In the genomic region with DNA sequence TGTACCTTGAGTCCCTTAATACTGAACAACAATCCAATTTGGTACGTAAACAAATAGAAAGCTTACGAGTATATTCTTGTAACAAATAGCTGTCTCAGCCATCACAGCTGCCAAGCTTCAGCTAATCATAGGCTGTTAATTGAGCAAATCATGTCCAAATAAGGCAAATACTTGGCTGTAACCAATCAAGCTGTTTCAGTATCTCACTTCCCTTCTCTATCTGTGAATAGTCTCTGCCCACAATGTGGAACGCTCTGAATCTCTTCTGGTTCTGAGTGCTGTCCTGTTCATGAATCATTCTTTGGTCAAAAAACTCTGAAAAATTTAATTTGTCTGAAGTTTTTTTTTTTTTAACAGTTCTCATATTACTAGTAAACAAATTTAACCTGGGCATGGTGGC, we compare ENCODE assay signal across 17 cellular contexts. TPM values are rescaled to one million over a fixed set of nuclear protein-coding genes. Genes with fewer than 3 reads are reported as not detected.
A peak's percentile ranks its signal among the peaks of the same experiment; 100 is the strongest.
DNase-seq lines count a peak whose midpoint lies in the region; ATAC-seq and TF ChIP-seq lines count a peak whose summit lies in the region.
"Had no signal": no experiment of that assay in that cellular context is flagged by ENCODE, and none has a peak within 500 bp of the region (broad histone marks: within the 10 kb centered on the region; RNA-seq: fewer than 3 reads in every experiment).

No MANE protein-coding gene starts in this region.

- POLR2A ChIA-PET in A673 (lab: Charles Lee; ENCODE audit: low non-redundant PET) (interaction anchor here (0.7 kb wide), 2 partner anchors 41 to 280 kb away, joined by 3 to 4 read pairs; no protein-coding TSS in a partner anchor), GM10248 (lab: Yijun Ruan, JAX) (no interaction called here)

- peak overlapping the region; percentile 54 for H3K4me3 Mint-ChIP-seq in activated T-helper 17 cell treated with anti-CD3 and anti-CD28 coated beads, Interleukin-2, amount 50 U/mL, for 72 hours

- peak; percentile 14 for DNase-seq in NCI-H748 (lab: John Stamatoyannopoulos, UW; ENCODE audit: unreplicated experiment)
- no peak for DNase-seq in NCI-H748 treated with DMSO at 0.1 percent for 48 hours (lab: John Stamatoyannopoulos, UW)
- DNase-seq in CD1c-positive myeloid dendritic cell (ENCODE audit: extremely low spot score) = peak; percentile 62
- DNase-seq in NCI-H82 treated with DMSO at 0.1 percent for 48 hours (lab: John Stamatoyannopoulos, UW; ENCODE audit: unreplicated experiment) = peak; percentile 54
- no peak for DNase-seq in NK-92 (lab: John Stamatoyannopoulos, UW; ENCODE audit: unreplicated experiment)
- no peak for DNase-seq in A673 (ENCODE audit: low spot score)
- DNase-seq in GM10248 (ENCODE audit: extremely low spot score) = no peak
- DNase-seq: ACHN; activated CD4-positive, CD25-positive, alpha-beta regulatory T cell treated with anti-CD3 and anti-CD28 coated beads, Interleukin-2, amount 50 U/mL, for 72 hours; amniotic stem cell; Caco-2; left ventricle myocardium inferior; stimulated activated CD4-positive, alpha-beta T cell treated with anti-CD3 and anti-CD28 coated beads, Interleukin-12 subunit alpha, Interleukin-12 subunit beta, amount 100 ng/mL, for 4 hours; substantia nigra; SW 1271 had no signal

- H3K4me1 ChIP-seq in A673 (ENCODE audit: insufficient read depth, low read length, poor library complexity, severe bottlenecking) = peaks cover 6% of the 10 kb centered on the region
- H3K4me1 ChIP-seq: Caco-2 had no signal

- CTCF ChIA-PET in A673 (lab: Charles Lee) (interaction anchor here (0.6 to 0.7 kb wide), 2 partner anchors 34 to 248 kb away, joined by 5 to 12 read pairs; no protein-coding TSS in a partner anchor), GM10248 (lab: Yijun Ruan, JAX) (interaction anchor here (0.7 to 4.7 kb wide), 3 partner anchors 12 to 203 kb away, joined by 3 to 21 read pairs (median 3); no protein-coding TSS in a partner anchor)

- no TSS peak for BruUV-seq in A673 (replicated peaks; lab: Mats Ljungman, UMichigan)

- H3K9me3 Mint-ChIP-seq in activated T-helper 17 cell treated with anti-CD3 and anti-CD28 coated beads, Interleukin-2, amount 50 U/mL, for 72 hours = no peaks in the 10 kb centered on the region

- no peaks in the 10 kb centered on the region for H3K27me3 Mint-ChIP-seq in activated T-helper 17 cell treated with anti-CD3 and anti-CD28 coated beads, Interleukin-2, amount 50 U/mL, for 72 hours
- H3K27me3 Mint-ChIP-seq: progenitor cell of endocrine pancreas had no signal

- no peaks in the 10 kb centered on the region for H3K36me3 ChIP-seq in A673 (ENCODE audit: insufficient read depth, low read length, poor library complexity, severe bottlenecking)
- H3K36me3 ChIP-seq: left ventricle myocardium inferior had no signal

- H3K27ac Mint-ChIP-seq in activated T-helper 17 cell treated with anti-CD3 and anti-CD28 coated beads, Interleukin-2, amount 50 U/mL, for 72 hours = peak overlapping the region; percentile 84
- H3K27ac Mint-ChIP-seq: progenitor cell of endocrine pancreas had no signal

- intact Hi-C loops in A673 (cut with micrococcal nuclease; ENCODE audit: unreplicated experiment) = no loop called here

- H3K36me3 Mint-ChIP-seq in activated T-helper 17 cell treated with anti-CD3 and anti-CD28 coated beads, Interleukin-2, amount 50 U/mL, for 72 hours (ENCODE audit: low read depth) = no peaks in the 10 kb centered on the region

- no peak overlapping the region for H3K4me3 ChIP-seq in A673 (ENCODE audit: low read depth, low read length, poor library complexity, severe bottlenecking)
- H3K4me3 ChIP-seq: left ventricle myocardium inferior had no signal

- peaks cover 22% of the 10 kb centered on the region for H3K4me1 Mint-ChIP-seq in activated T-helper 17 cell treated with anti-CD3 and anti-CD28 coated beads, Interleukin-2, amount 50 U/mL, for 72 hours

- TF ChIP-seq CTCF in A673 (conservative IDR thresholded peaks at IDR 0.05; ENCODE audit: low read depth, low read length) (no peak), GM10248 (IDR thresholded peaks at IDR 0.05; ENCODE audit: control extremely low read depth, extremely low read depth, low read depth, missing control alignments) (no peak)

- no peaks in the 10 kb centered on the region for H3K9me3 ChIP-seq in A673 (ENCODE audit: low read depth, low read length, poor library complexity, severe bottlenecking)
- H3K9me3 ChIP-seq: Caco-2, left ventricle myocardium inferior had no signal

- H3K27ac ChIP-seq in A673 (ENCODE audit: low read depth, low read length, poor library complexity, severe bottlenecking) = no peak overlapping the region

- no peaks in the 10 kb centered on the region for H3K27me3 ChIP-seq in A673 (replicated peaks; ENCODE audit: insufficient read depth, low read depth, low read length, poor library complexity)

- ATAC-seq in activated T-helper 17 cell treated with anti-CD3 and anti-CD28 coated beads, Interleukin-2, amount 50 U/mL, for 72 hours (replicated peaks) = peak; percentile 55

RNA-seq across cellular contexts. Expression of a gene that starts 5.8 kb away (rescaled TPM):
- 10 to 100 TPM; 79.9 to 86.6 TPM for total RNA-seq in activated T-helper 17 cell treated with anti-CD3 and anti-CD28 coated beads, Interleukin-2, amount 50 U/mL, for 72 hours
- 77.5 and 80.2 TPM in 2 replicates for total RNA-seq in A673 (2021)

RNA-seq across cellular contexts. Expression of a gene that starts 34.5 kb away (rescaled TPM):
- 100 to 1,000 TPM; 161 to 163 TPM for total RNA-seq in activated T-helper 17 cell treated with anti-CD3 and anti-CD28 coated beads, Interleukin-2, amount 50 U/mL, for 72 hours
- total RNA-seq in A673 (2021) = 59.2 and 67.6 TPM in 2 replicates

Comparison
In these comparisons a context has a peak if more than half of its experiments do, and no peak if none do; other contexts are left out.
1. DNase-seq: peak in NCI-H748 (single experiment), CD1c-positive myeloid dendritic cell (single experiment) and NCI-H82 treated with DMSO at 0.1 percent for 48 hours (single experiment); none in NCI-H748 treated with DMSO at 0.1 percent for 48 hours (single experiment), NK-92 (single experiment), A673 (single experiment) and GM10248 (single experiment).